Comparison of ENCODE assay signal across 1 cellular context in genomic region chr16:3092501-3092991, GRCh38.
A peak's percentile ranks its signal among the peaks of the same experiment; 100 is the strongest.
TF ChIP-seq lines count a peak whose summit lies in the region.

No MANE protein-coding gene starts in this region.

TF ChIP-seq in K562, 482 proteins besides CTCF, POLR2A, EP300 and RAD21:
- TF ChIP-seq, protein P1, sequence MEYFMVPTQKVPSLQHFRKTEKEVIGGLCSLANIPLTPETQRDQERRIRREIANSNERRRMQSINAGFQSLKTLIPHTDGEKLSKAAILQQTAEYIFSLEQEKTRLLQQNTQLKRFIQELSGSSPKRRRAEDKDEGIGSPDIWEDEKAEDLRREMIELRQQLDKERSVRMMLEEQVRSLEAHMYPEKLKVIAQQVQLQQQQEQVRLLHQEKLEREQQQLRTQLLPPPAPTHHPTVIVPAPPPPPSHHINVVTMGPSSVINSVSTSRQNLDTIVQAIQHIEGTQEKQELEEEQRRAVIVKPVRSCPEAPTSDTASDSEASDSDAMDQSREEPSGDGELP (CRISPR knock-in tag; IDR thresholded peaks at IDR 0.05; ENCODE audit: borderline replicate concordance) = 0 out of 2 replicates have a peak, but pooled peaks have one; percentile 15
- TF ChIP-seq, protein P2, sequence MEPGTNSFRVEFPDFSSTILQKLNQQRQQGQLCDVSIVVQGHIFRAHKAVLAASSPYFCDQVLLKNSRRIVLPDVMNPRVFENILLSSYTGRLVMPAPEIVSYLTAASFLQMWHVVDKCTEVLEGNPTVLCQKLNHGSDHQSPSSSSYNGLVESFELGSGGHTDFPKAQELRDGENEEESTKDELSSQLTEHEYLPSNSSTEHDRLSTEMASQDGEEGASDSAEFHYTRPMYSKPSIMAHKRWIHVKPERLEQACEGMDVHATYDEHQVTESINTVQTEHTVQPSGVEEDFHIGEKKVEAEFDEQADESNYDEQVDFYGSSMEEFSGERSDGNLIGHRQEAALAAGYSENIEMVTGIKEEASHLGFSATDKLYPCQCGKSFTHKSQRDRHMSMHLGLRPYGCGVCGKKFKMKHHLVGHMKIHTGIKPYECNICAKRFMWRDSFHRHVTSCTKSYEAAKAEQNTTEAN (CRISPR knock-in tag; IDR thresholded peaks at IDR 0.05) = no peak
